ENCODE assay signal across 1 cellular context in genomic region chr21:32965281-32965680, GRCh38.
TF ChIP-seq lines count a peak whose summit lies in the region.

No MANE protein-coding gene starts in this region.

TF ChIP-seq in GM23338, 12 proteins besides CTCF, POLR2A, EP300 and RAD21 (continued from another document):
- TF ChIP-seq, protein P1, sequence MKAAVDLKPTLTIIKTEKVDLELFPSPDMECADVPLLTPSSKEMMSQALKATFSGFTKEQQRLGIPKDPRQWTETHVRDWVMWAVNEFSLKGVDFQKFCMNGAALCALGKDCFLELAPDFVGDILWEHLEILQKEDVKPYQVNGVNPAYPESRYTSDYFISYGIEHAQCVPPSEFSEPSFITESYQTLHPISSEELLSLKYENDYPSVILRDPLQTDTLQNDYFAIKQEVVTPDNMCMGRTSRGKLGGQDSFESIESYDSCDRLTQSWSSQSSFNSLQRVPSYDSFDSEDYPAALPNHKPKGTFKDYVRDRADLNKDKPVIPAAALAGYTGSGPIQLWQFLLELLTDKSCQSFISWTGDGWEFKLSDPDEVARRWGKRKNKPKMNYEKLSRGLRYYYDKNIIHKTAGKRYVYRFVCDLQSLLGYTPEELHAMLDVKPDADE (IDR thresholded peaks at IDR 0.05): no peak
